ENCODE assay signal across 11 cellular contexts in the genomic region with DNA sequence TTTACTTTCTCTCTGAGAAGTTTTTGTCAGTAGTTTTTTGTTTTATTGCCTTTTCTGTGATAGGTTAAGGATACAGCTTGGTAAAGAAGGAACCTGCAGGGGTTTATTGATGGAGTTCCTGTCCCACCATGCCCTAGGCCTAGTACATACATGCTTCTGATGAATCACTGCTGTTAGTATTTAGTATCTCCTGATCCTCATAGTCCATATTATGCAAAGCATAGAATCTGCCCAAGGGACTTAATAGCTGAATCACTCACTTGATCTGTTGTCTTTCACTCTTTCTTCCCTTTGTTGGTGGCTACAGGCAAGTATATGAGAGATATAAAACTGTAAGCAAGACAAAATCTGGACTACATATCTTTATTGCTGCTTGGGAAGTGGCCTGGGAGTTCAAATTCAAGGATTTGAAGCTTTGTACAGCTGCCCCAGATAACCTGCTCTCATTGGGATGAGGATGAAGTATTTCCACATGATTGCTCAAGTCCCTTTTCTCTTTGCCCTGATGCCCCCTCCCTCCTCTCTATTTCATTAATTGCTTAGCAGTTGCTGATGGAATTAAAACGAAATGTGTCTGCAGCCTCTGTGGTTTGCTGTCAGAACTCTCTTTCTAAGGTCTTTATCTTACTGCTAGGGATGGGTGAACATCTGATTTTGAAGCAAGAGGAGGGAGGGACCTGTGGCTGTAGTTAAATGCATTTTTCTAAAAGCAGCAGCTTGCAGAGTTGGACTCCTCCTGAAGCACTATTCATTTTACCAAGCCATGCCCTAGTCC.
DNase-seq lines count a peak whose midpoint lies in the region; ATAC-seq, FAIRE-seq and TF ChIP-seq lines count a peak whose summit lies in the region.
"Had no signal": no experiment of that assay in that cellular context is flagged by ENCODE, and none has a peak within 500 bp of the region (broad histone marks: within the 10 kb centered on the region; RNA-seq: fewer than 3 reads in every experiment).

No MANE protein-coding gene starts in this region.

- H4K20me1 ChIP-seq in BLaER1 treated with 17β-estradiol and CSF1 and Interleukin-3, amounts not matched to agents 10 nM and 100 nM = peaks cover 5 to 58% (median 42%) of the 10 kb centered on the region in 11 experiments; a peak in 18 of 22 replicates

- peak overlapping the region in 7 of 11 experiments; percentile 4 to 42 (median 14); a peak in 6 of 22 replicates for H3K4me2 ChIP-seq in BLaER1 treated with 17β-estradiol and CSF1 and Interleukin-3, amounts not matched to agents 10 nM and 100 nM
- H3K4me2 ChIP-seq in mesenchymal stem cell (ENCODE audit: low read length, poor library complexity, severe bottlenecking) = no peak overlapping the region

- no peak overlapping the region for H3K4ac ChIP-seq in mesenchymal stem cell (ENCODE audit: low read depth in 1 of 2, low read length in 2 of 2)

- H3K9ac ChIP-seq in BLaER1 treated with 17β-estradiol and CSF1 and Interleukin-3, amounts not matched to agents 10 nM and 100 nM = peak overlapping the region in 1 of 11 experiments; percentile 7; a peak in 1 of 22 replicates
- H3K9ac ChIP-seq in mesenchymal stem cell (ENCODE audit: low read length) = peak overlapping the region; percentile 31

- peaks cover 12 to 51% (median 39%) of the 10 kb centered on the region in 11 experiments; a peak in 19 of 22 replicates for H3K36me3 ChIP-seq in BLaER1 treated with 17β-estradiol and CSF1 and Interleukin-3, amounts not matched to agents 10 nM and 100 nM
- H3K36me3 ChIP-seq in mesenchymal stem cell (ENCODE audit: control insufficient read depth in 1 of 2, insufficient read depth in 2 of 2, low read depth in 1 of 2, low read length in 2 of 2) (no peaks in the 10 kb centered on the region), prostate gland (no peaks in the 10 kb centered on the region)

- peak overlapping the region in 4 of 11 experiments; percentile 0 to 38 (median 28); a peak in 3 of 22 replicates for H3K27ac ChIP-seq in BLaER1 treated with 17β-estradiol and CSF1 and Interleukin-3, amounts not matched to agents 10 nM and 100 nM
- H3K27ac ChIP-seq in mesenchymal stem cell (ENCODE audit: low read length, poor library complexity, severe bottlenecking) (no peak overlapping the region), prostate gland (no peak overlapping the region)

- ATAC-seq in GM18519 (IDR thresholded peaks at IDR 0.05; ENCODE audit: low FRiP score, unreplicated experiment) = no peak

- DNase-seq in HTR-8/SVneo (ENCODE audit: insufficient read length, low spot score) (peak; percentile 10), astrocyte of the spinal cord (ENCODE audit: low read depth, low spot score) (peak; percentile 47), mesenchymal stem cell (peak; percentile 72), GM20000 (ENCODE audit: low spot score) (no peak), prostate gland (ENCODE audit: low spot score) (no peak)
- DNase-seq in stimulated activated CD4-positive, alpha-beta T cell treated with anti-CD3 and anti-CD28 coated beads, Interleukin-2, amount 100 ng/mL, for 24 hours = no peak
- DNase-seq: activated CD4-positive, alpha-beta T cell treated with anti-CD3 and anti-CD28 coated beads for 4 hours; endodermal cell; stimulated activated CD4-positive, alpha-beta T cell treated with anti-CD3 and anti-CD28 coated beads, Interleukin-4, amount 100 ng/mL, for 4 hours had no signal

- TF ChIP-seq CTCF in astrocyte of the spinal cord (IDR thresholded peaks at IDR 0.05; ENCODE audit: low read depth, low read length) (no peak), GM20000 (IDR thresholded peaks at IDR 0.05; ENCODE audit: extremely low read depth, missing control alignments) (no peak), prostate gland (IDR thresholded peaks at IDR 0.05) (no peak)

- H3K9me3 ChIP-seq in BLaER1 treated with 17β-estradiol and CSF1 and Interleukin-3, amounts not matched to agents 10 nM and 100 nM (replicated peaks in 1 of 11) = peaks cover 12 to 27% (median 19%) of the 10 kb centered on the region in 11 experiments
- no peaks in the 10 kb centered on the region for H3K9me3 ChIP-seq in mesenchymal stem cell (ENCODE audit: control insufficient read depth, low read length)
- H3K9me3 ChIP-seq in prostate gland = no peaks in the 10 kb centered on the region

- peaks cover 24% of the 10 kb centered on the region for H3K79me1 ChIP-seq in mesenchymal stem cell (replicated peaks; ENCODE audit: low read length, poor library complexity, severe bottlenecking)

- H3K27me3 ChIP-seq in BLaER1 treated with 17β-estradiol and CSF1 and Interleukin-3, amounts not matched to agents 10 nM and 100 nM = no peaks in the 10 kb centered on the region
- H3K27me3 ChIP-seq in mesenchymal stem cell (ENCODE audit: control insufficient read depth in 1 of 2, insufficient read depth in 1 of 2, low read length in 2 of 2) (no peaks in the 10 kb centered on the region), prostate gland (replicated peaks; ENCODE audit: insufficient read depth) (no peaks in the 10 kb centered on the region)

- in situ Hi-C loops in astrocyte of the spinal cord (cut with HindIII; ENCODE audit: low sequenced_read_pairs) = no loop called here

- WGBS in mesenchymal stem cell = 43% methylated on average over 1 of the region's 1 CpG
- 46% methylated on average over 1 of the region's 1 CpG for WGBS in prostate gland

- H3K14ac ChIP-seq in mesenchymal stem cell (ENCODE audit: low read length in 2 of 2) = no peak overlapping the region

- no peak for FAIRE-seq in HTR-8/SVneo (lab: Jason Lieb, UNC)

- no peak overlapping the region for H4K91ac ChIP-seq in mesenchymal stem cell (ENCODE audit: low read length)

- H2AK5ac ChIP-seq in mesenchymal stem cell (ENCODE audit: low read length, severe bottlenecking) = no peak overlapping the region

- H3K23ac ChIP-seq in mesenchymal stem cell (ENCODE audit: low read length in 2 of 2) = no peak overlapping the region

- H2AFZ ChIP-seq in mesenchymal stem cell (ENCODE audit: low read depth, low read length) = no peak overlapping the region

- H3K18ac ChIP-seq in mesenchymal stem cell (ENCODE audit: low read depth in 1 of 2, low read length in 2 of 2) = no peak overlapping the region

- no peak overlapping the region for H2BK120ac ChIP-seq in mesenchymal stem cell (ENCODE audit: low read depth, low read length)

- H4K8ac ChIP-seq in mesenchymal stem cell (ENCODE audit: low read length) = no peak overlapping the region

- no peak overlapping the region for H2BK15ac ChIP-seq in mesenchymal stem cell (ENCODE audit: low read depth, poor library complexity, severe bottlenecking)

- TF ChIP-seq POLR2A in prostate gland (IDR thresholded peaks at IDR 0.05) = no peak

- intact Hi-C loops in prostate gland (cut with DNase I) = no loop called here

- H3K4me3 ChIP-seq in BLaER1 treated with 17β-estradiol and CSF1 and Interleukin-3, amounts not matched to agents 10 nM and 100 nM = no peak overlapping the region
- H3K4me3 ChIP-seq in astrocyte of the spinal cord (ENCODE audit: low read depth, low read length) = no peak overlapping the region
- H3K4me3 ChIP-seq in mesenchymal stem cell (ENCODE audit: insufficient read depth in 1 of 2, low read depth in 1 of 2, low read length in 2 of 2) = peak overlapping the region in 1 of 2 experiments; percentile 22
- H3K4me3 ChIP-seq in prostate gland = no peak overlapping the region

- peaks cover 9 to 34% (median 24%) of the 10 kb centered on the region in 10 experiments for H3K4me1 ChIP-seq in BLaER1 treated with 17β-estradiol and CSF1 and Interleukin-3, amounts not matched to agents 10 nM and 100 nM
- H3K4me1 ChIP-seq in mesenchymal stem cell (ENCODE audit: control insufficient read depth, insufficient read depth, low read depth, low read length) (peaks cover 1% of the 10 kb centered on the region), prostate gland (replicated peaks) (no peaks in the 10 kb centered on the region)

- no peak overlapping the region for H2BK5ac ChIP-seq in mesenchymal stem cell (ENCODE audit: low read depth, low read length, poor library complexity, severe bottlenecking)

- no peak overlapping the region for H2BK12ac ChIP-seq in mesenchymal stem cell (ENCODE audit: low read length in 2 of 2)

Comparison
In these comparisons a context has a peak if more than half of its experiments do, and no peak if none do; other contexts are left out.
1. DNase-seq: peak in HTR-8/SVneo (single experiment), astrocyte of the spinal cord (single experiment) and mesenchymal stem cell (single experiment); none in stimulated activated CD4-positive, alpha-beta T cell treated with anti-CD3 and anti-CD28 coated beads, Interleukin-2, amount 100 ng/mL, for 24 hours (0 of 2), GM20000 (single experiment) and prostate gland (single experiment).